8 cellular contexts compared by ENCODE assay signal in the genomic region with DNA sequence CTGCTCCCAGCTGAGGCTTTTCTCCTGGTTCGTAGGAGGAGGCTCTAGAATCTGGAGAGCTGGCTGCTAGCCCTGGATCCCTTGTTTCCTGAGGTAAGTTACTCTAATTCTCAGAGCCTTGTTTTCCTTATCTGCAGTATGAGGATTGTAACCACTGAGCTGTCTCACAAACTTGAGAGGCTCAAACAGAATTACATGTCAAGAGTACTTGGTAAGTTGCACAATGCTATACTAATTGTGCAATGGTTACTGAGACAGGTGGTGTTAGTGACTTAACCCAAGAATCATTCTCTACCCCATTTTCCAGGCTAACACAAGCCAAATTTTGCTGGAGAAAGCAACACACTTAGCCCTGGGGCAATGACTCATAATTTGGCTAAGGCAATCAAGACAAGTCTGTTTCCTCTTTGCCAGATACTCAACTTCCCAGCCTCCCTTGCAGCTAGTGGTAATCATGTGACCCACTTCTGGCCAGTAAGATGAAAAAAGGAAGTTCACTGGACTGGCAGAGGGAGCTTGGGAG.
A peak's percentile ranks its signal among the peaks of the same experiment; 100 is the strongest.
DNase-seq lines count a peak whose midpoint lies in the region; ATAC-seq, FAIRE-seq and TF ChIP-seq lines count a peak whose summit lies in the region.
"Had no signal": no experiment of that assay in that cellular context is flagged by ENCODE, and none has a peak within 500 bp of the region (broad histone marks: within the 10 kb centered on the region; RNA-seq: fewer than 3 reads in every experiment).

No MANE protein-coding gene starts in this region.

- H3K36me3 ChIP-seq in fibroblast of lung (ENCODE audit: control insufficient read depth, insufficient read depth, low read length) (no peaks in the 10 kb centered on the region), gastrocnemius medialis (no peaks in the 10 kb centered on the region)

- peak; percentile 91 to 94 for ATAC-seq in gastrocnemius medialis
- ATAC-seq: activated T-cell treated with anti-CD3 and anti-CD28 coated beads, Interleukin-2, amount 50 U/mL, for 72 hours had no signal

- in situ Hi-C loops in gastrocnemius medialis (cut with MboI; ENCODE audit: low sequenced_read_pairs in 4 of 4), result loop anchor here in 2 of 4 donors (10.0 to 25.0 kb wide), 2 partner anchors 431 to 448 kb away; no protein-coding TSS in a partner anchor

- H3K4me1 ChIP-seq in fibroblast of lung (ENCODE audit: control insufficient read depth, extremely low read depth, insufficient read depth, low read length) (peaks cover 10% of the 10 kb centered on the region), gastrocnemius medialis (peaks cover 13 to 19% of the 10 kb centered on the region in 2 donors)

- no peaks in the 10 kb centered on the region for H3K9me3 ChIP-seq in fibroblast of lung (ENCODE audit: control insufficient read depth, insufficient read depth, low read depth, low read length)
- H3K9me3 ChIP-seq in gastrocnemius medialis, result no peaks in the 10 kb centered on the region

- H2AFZ ChIP-seq in fibroblast of lung (ENCODE audit: low read length), result no peak overlapping the region

- no peaks in the 10 kb centered on the region for H3K9me3 Mint-ChIP-seq in activated T-helper 2 cell treated with anti-CD3 and anti-CD28 coated beads, Interferon-gamma antibody, Interleukin-2, Interleukin-4, amounts not matched to agents 10 μg/mL and 5 μg/mL and 100 μg/mL, durations not matched to agents 14 hours and 24 hours and 36 hours
- H3K9me3 Mint-ChIP-seq: activated T-cell treated with anti-CD3 and anti-CD28 coated beads, Interleukin-2, amount 50 U/mL, for 72 hours had no signal

- TF ChIP-seq CTCF in fibroblast of lung (conservative IDR thresholded peaks at IDR 0.05 in 1 of 2, IDR thresholded peaks at IDR 0.05 in 1 of 2; ENCODE audit: low read depth in 1 of 2, low read length in 2 of 2) (no peak), gastrocnemius medialis (IDR thresholded peaks at IDR 0.05 in 4 of 5, conservative IDR thresholded peaks at IDR 0.05 in 1 of 5) (no peak)

- no peaks in the 10 kb centered on the region for H4K20me1 ChIP-seq in fibroblast of lung (ENCODE audit: control insufficient read depth, extremely low read depth, insufficient read depth, low read length)

- H3K27ac Mint-ChIP-seq in activated T-helper 2 cell treated with anti-CD3 and anti-CD28 coated beads, Interferon-gamma antibody, Interleukin-2, Interleukin-4, amounts not matched to agents 10 μg/mL and 5 μg/mL and 100 μg/mL, durations not matched to agents 14 hours and 24 hours and 36 hours, result no peak overlapping the region
- H3K27ac Mint-ChIP-seq: activated T-cell treated with anti-CD3 and anti-CD28 coated beads, Interleukin-2, amount 50 U/mL, for 72 hours had no signal

- no peak overlapping the region for H3K4me3 Mint-ChIP-seq in activated T-helper 2 cell treated with anti-CD3 and anti-CD28 coated beads, Interferon-gamma antibody, Interleukin-2, Interleukin-4, amounts not matched to agents 10 μg/mL and 5 μg/mL and 100 μg/mL, durations not matched to agents 14 hours and 24 hours and 36 hours (ENCODE audit: low read depth)
- H3K4me3 Mint-ChIP-seq: activated T-cell treated with anti-CD3 and anti-CD28 coated beads, Interleukin-2, amount 50 U/mL, for 72 hours had no signal

- H3K27me3 Mint-ChIP-seq in activated T-helper 2 cell treated with anti-CD3 and anti-CD28 coated beads, Interferon-gamma antibody, Interleukin-2, Interleukin-4, amounts not matched to agents 10 μg/mL and 5 μg/mL and 100 μg/mL, durations not matched to agents 14 hours and 24 hours and 36 hours (ENCODE audit: low read depth), result no peaks in the 10 kb centered on the region

- H3K9ac ChIP-seq in fibroblast of lung (ENCODE audit: insufficient read depth, low read length), result no peak overlapping the region

- H3K4me1 Mint-ChIP-seq in activated T-helper 2 cell treated with anti-CD3 and anti-CD28 coated beads, Interferon-gamma antibody, Interleukin-2, Interleukin-4, amounts not matched to agents 10 μg/mL and 5 μg/mL and 100 μg/mL, durations not matched to agents 14 hours and 24 hours and 36 hours (ENCODE audit: low read depth), result no peaks in the 10 kb centered on the region

- FAIRE-seq in RCC 7860 (lab: Jason Lieb, UNC), result no peak

- H3K36me3 Mint-ChIP-seq in activated T-helper 2 cell treated with anti-CD3 and anti-CD28 coated beads, Interferon-gamma antibody, Interleukin-2, Interleukin-4, amounts not matched to agents 10 μg/mL and 5 μg/mL and 100 μg/mL, durations not matched to agents 14 hours and 24 hours and 36 hours (ENCODE audit: low read depth), result no peaks in the 10 kb centered on the region

- no peak for TF ChIP-seq POLR2A in gastrocnemius medialis (IDR thresholded peaks at IDR 0.05)

- H3K4me3 ChIP-seq in fibroblast of lung (replicated peaks in 1 of 4; ENCODE audit: control extremely low read depth in 1 of 4, insufficient read depth in 1 of 4, low read depth in 3 of 4, low read length in 4 of 4) (no peak overlapping the region), gastrocnemius medialis (no peak overlapping the region)

- no peak overlapping the region for H3K4me2 ChIP-seq in fibroblast of lung (ENCODE audit: extremely low read depth, insufficient read depth, low read length)

- no peaks in the 10 kb centered on the region for H3K79me2 ChIP-seq in fibroblast of lung (ENCODE audit: control insufficient read depth, insufficient read depth, low read length)

- H3K27ac ChIP-seq in fibroblast of lung (ENCODE audit: insufficient read depth, low read length) (peak overlapping the region; percentile 30), gastrocnemius medialis (peak overlapping the region in 3 of 4 donors; percentile 55 to 68 (median 58))

- H3K27me3 ChIP-seq in fibroblast of lung (ENCODE audit: control insufficient read depth, insufficient read depth, low read length), result no peaks in the 10 kb centered on the region
- no peaks in the 10 kb centered on the region for H3K27me3 ChIP-seq in gastrocnemius medialis

- intact Hi-C loops in gastrocnemius medialis (cut with DNase I; ENCODE audit: low total_unique reads), result no loop called here
- intact Hi-C loops in activated T-helper 2 cell treated with anti-CD3 and anti-CD28 coated beads, Interferon-gamma antibody, Interleukin-2, Interleukin-4, amounts not matched to agents 10 μg/mL and 5 μg/mL and 100 μg/mL, durations not matched to agents 14 hours and 24 hours and 36 hours (cut with micrococcal nuclease), result loop anchor here (10.0 kb wide), 1 partner anchor 298 kb away; no protein-coding TSS in a partner anchor

- peak; percentile 33 for DNase-seq in HK-2 (ENCODE audit: unreplicated experiment)
- DNase-seq in RCC 7860 (ENCODE audit: low spot score), result peak; percentile 31
- peak; percentile 100 for DNase-seq in fibroblast of lung (ENCODE audit: low read depth in 2 of 2)
- DNase-seq in gastrocnemius medialis, result peak; percentile 56 to 66
- no peak for DNase-seq in activated T-helper 2 cell treated with anti-CD3 and anti-CD28 coated beads, Interferon-gamma antibody, Interleukin-2, Interleukin-4, amounts not matched to agents 10 μg/mL and 5 μg/mL and 100 μg/mL, durations not matched to agents 14 hours and 24 hours and 36 hours (ENCODE audit: low spot score)
- DNase-seq in ecto neural progenitor cell (ENCODE audit: low spot score), result no peak
- no peak for DNase-seq in COLO668 (lab: John Stamatoyannopoulos, UW; ENCODE audit: unreplicated experiment)
- DNase-seq: activated T-cell treated with anti-CD3 and anti-CD28 coated beads, Interleukin-2, amount 50 U/mL, for 72 hours had no signal

Comparison
In these comparisons a context has a peak if more than half of its experiments do, and no peak if none do; other contexts are left out.
1. DNase-seq: peak in HK-2 (single experiment), RCC 7860 (single experiment), fibroblast of lung (2 of 2) and gastrocnemius medialis (2 of 2); none in activated T-helper 2 cell treated with anti-CD3 and anti-CD28 coated beads, Interferon-gamma antibody, Interleukin-2, Interleukin-4, amounts not matched to agents 10 μg/mL and 5 μg/mL and 100 μg/mL, durations not matched to agents 14 hours and 24 hours and 36 hours (single experiment), ecto neural progenitor cell (single experiment) and COLO668 (single experiment).